ENCODE assay signal across 9 cellular contexts in genomic region chr5:141373673-141374317, GRCh38. TPM values are rescaled to one million over a fixed set of nuclear protein-coding genes. Genes with fewer than 3 reads are reported as not detected.
A peak's percentile ranks its signal among the peaks of the same experiment; 100 is the strongest.
DNase-seq lines count a peak whose midpoint lies in the region; ATAC-seq and TF ChIP-seq lines count a peak whose summit lies in the region.
"Had no signal": no experiment of that assay in that cellular context is flagged by ENCODE, and none has a peak within 500 bp of the region (broad histone marks: within the 10 kb centered on the region; RNA-seq: fewer than 3 reads in every experiment).

PCDHGA6 (plus strand) TSS chr5:141373891; CDS start chr5:141374084, 193 bp downstream.

- no peaks in the 10 kb centered on the region for H3K27me3 Mint-ChIP-seq in Calu3 (ENCODE audit: unreplicated experiment)

- H3K27me3 ChIP-seq in MM.1S (replicated peaks; ENCODE audit: insufficient read depth, low read length): 0 out of 2 replicates have a peak, but pooled peaks cover 3% of the 10 kb centered on the region

- DNase-seq in ELF-1 (ENCODE audit: low read depth, low spot score) (peak; percentile 60), MM.1S (peak; percentile 51), epithelial cell of proximal tubule (ENCODE audit: low read depth) (no peak), renal cortical epithelial cell (ENCODE audit: low read depth) (peak; percentile 15), Calu3 (no peak)

- no peaks in the 10 kb centered on the region for H3K79me2 ChIP-seq in MM.1S (ENCODE audit: low read length)

- H3K4me3 Mint-ChIP-seq in Calu3 (ENCODE audit: low read depth, unreplicated experiment): no peak within 1 kb of the TSS

- H3F3A ChIP-seq in MM.1S (ENCODE audit: insufficient read depth, low read length): no peaks in the 10 kb centered on the region

- H3K4me1 ChIP-seq in MM.1S (ENCODE audit: low read length): no peaks in the 10 kb centered on the region

- H3K9me3 Mint-ChIP-seq in Calu3 (ENCODE audit: low read depth, unreplicated experiment): peaks cover 9% of the 10 kb centered on the region

- intact Hi-C loops in Calu3 (cut with micrococcal nuclease; ENCODE audit: unreplicated experiment): no loop called here

- no peak within 1 kb of the TSS for H3K4me2 ChIP-seq in MM.1S (ENCODE audit: low read depth, low read length)

- H3K36me3 ChIP-seq in MM.1S (replicated peaks; ENCODE audit: insufficient read depth, low read length): no peaks in the 10 kb centered on the region

- no peak for ATAC-seq in HG02623 (IDR thresholded peaks at IDR 0.05; ENCODE audit: unreplicated experiment)
- no peak for ATAC-seq in HG03469 (IDR thresholded peaks at IDR 0.05; ENCODE audit: unreplicated experiment)
- ATAC-seq in HG03280 (IDR thresholded peaks at IDR 0.05; ENCODE audit: unreplicated experiment): no peak

- H3K4me3 ChIP-seq in MM.1S (ENCODE audit: low read length) (no peak within 1 kb of the TSS), epithelial cell of proximal tubule (ENCODE audit: low read depth, low read length) (peak within 1 kb of the TSS; percentile 45)

- peak; percentile 68 for TF ChIP-seq CTCF in MM.1S (IDR thresholded peaks at IDR 0.05; ENCODE audit: low read length)
- TF ChIP-seq CTCF in epithelial cell of proximal tubule (conservative IDR thresholded peaks at IDR 0.05; ENCODE audit: low read depth, low read length): peak; percentile 57
- no peak for TF ChIP-seq CTCF in Calu3 (IDR thresholded peaks at IDR 0.05; ENCODE audit: unreplicated experiment)

- CTCF ChIA-PET in Calu3 (lab: Charles Lee): no interaction called here

- no peak within 1 kb of the TSS for H3K9ac ChIP-seq in MM.1S (ENCODE audit: low read length)

- H3K27ac ChIP-seq in MM.1S (ENCODE audit: low read length): no peak within 1 kb of the TSS
- H3K27ac ChIP-seq: VCaP had no signal

- no peaks in the 10 kb centered on the region for H3K9me3 ChIP-seq in MM.1S (replicated peaks; ENCODE audit: insufficient read depth, low read length)

- no TSS peak for BruUV-seq in Calu3 (replicated peaks; lab: Mats Ljungman, UMichigan)

- H4K20me1 ChIP-seq in MM.1S (ENCODE audit: insufficient read depth, low read length): no peaks in the 10 kb centered on the region

- H3K36me3 Mint-ChIP-seq in Calu3 (ENCODE audit: insufficient read depth, unreplicated experiment): peaks cover 9% of the 10 kb centered on the region

- H3K4me1 Mint-ChIP-seq in Calu3 (ENCODE audit: low read depth, unreplicated experiment): no peaks in the 10 kb centered on the region

- 0 out of 2 replicates have a peak within 1 kb of the TSS, but pooled peaks have one; percentile 14 for H2AFZ ChIP-seq in MM.1S (ENCODE audit: low read length)

- no peak within 1 kb of the TSS for H3K27ac Mint-ChIP-seq in Calu3 (ENCODE audit: unreplicated experiment)

- no peaks in the 10 kb centered on the region for H3K9me2 ChIP-seq in MM.1S (replicated peaks; ENCODE audit: insufficient read depth, low read length)

RNA-seq across cellular contexts. Expression of gene PCDHGA6, which starts in this region (rescaled TPM):
- total RNA-seq in epithelial cell of proximal tubule (0.35 and 0.36 TPM in 2 replicates), renal cortical epithelial cell (0.69 and 2.1 TPM in 2 replicates), Calu3 (2022) (0.71 and 0.80 TPM in 2 replicates)

Comparison
In these comparisons a context has a peak if more than half of its experiments do, and no peak if none do; other contexts are left out.
1. DNase-seq: peak in ELF-1 (single experiment), MM.1S (single experiment) and renal cortical epithelial cell (single experiment); none in epithelial cell of proximal tubule (single experiment) and Calu3 (single experiment).